ENCODE assay signal across 22 cellular contexts in genomic region chrX:13676885-13677284, GRCh38.
"Had no signal": no experiment of that assay in that cellular context is flagged by ENCODE, and none has a peak within 500 bp of the region (broad histone marks: within the 10 kb centered on the region; RNA-seq: fewer than 3 reads in every experiment).

No MANE protein-coding gene starts in this region.

- H3K27ac ChIP-seq: coronary artery, dorsolateral prefrontal cortex, esophagus muscularis mucosa, foreskin keratinocyte, gastroesophageal sphincter, heart left ventricle, hepatocyte, left lung, lower lobe of right lung had no signal

- H3K4me1 Mint-ChIP-seq: mesothelial cell of epicardium had no signal

- H3K27me3 ChIP-seq: esophagus muscularis mucosa, foreskin keratinocyte, gastroesophageal sphincter, heart left ventricle, hepatocyte, left lung had no signal

- H3K4me3 Mint-ChIP-seq: immature natural killer cell, mesothelial cell of epicardium had no signal

- H3K4me3 ChIP-seq: coronary artery, dorsolateral prefrontal cortex, esophagus muscularis mucosa, gastroesophageal sphincter, heart left ventricle, hepatocyte, left lung, lower lobe of right lung, mucosa of descending colon had no signal

- H3K27ac Mint-ChIP-seq: immature natural killer cell, mesothelial cell of epicardium had no signal

- H3K4me1 ChIP-seq: esophagus muscularis mucosa, foreskin keratinocyte, gastroesophageal sphincter, heart left ventricle, left lung, lower lobe of right lung had no signal

- H3K4me2 ChIP-seq: hepatocyte had no signal

- H3K9me3 ChIP-seq: esophagus muscularis mucosa, gastroesophageal sphincter, heart left ventricle, left lung, lower lobe of right lung, mucosa of descending colon had no signal

- ATAC-seq: foreskin keratinocyte, gastroesophageal sphincter, heart left ventricle, left cardiac atrium, left lung, left ventricle myocardium superior, lower lobe of right lung, mucosa of descending colon had no signal

- H3K79me2 ChIP-seq: hepatocyte had no signal

- H3K36me3 Mint-ChIP-seq: mesothelial cell of epicardium had no signal

- DNase-seq: dermis blood vessel endothelial cell; dorsolateral prefrontal cortex; effector CD4-positive, alpha-beta T cell; effector memory CD4-positive, alpha-beta T cell; foreskin keratinocyte; heart left ventricle; hypothalamus; immature natural killer cell; islet precursor cell; left cardiac atrium; left lung; left ventricle myocardium superior; lower lobe of right lung; mesenchymal stem cell; mucosa of descending colon had no signal

- H3K36me3 ChIP-seq: esophagus muscularis mucosa, gastroesophageal sphincter, heart left ventricle, left lung, lower lobe of right lung had no signal

- FAIRE-seq: endothelial cell of umbilical vein, frontal cortex had no signal
